In the genomic region with DNA sequence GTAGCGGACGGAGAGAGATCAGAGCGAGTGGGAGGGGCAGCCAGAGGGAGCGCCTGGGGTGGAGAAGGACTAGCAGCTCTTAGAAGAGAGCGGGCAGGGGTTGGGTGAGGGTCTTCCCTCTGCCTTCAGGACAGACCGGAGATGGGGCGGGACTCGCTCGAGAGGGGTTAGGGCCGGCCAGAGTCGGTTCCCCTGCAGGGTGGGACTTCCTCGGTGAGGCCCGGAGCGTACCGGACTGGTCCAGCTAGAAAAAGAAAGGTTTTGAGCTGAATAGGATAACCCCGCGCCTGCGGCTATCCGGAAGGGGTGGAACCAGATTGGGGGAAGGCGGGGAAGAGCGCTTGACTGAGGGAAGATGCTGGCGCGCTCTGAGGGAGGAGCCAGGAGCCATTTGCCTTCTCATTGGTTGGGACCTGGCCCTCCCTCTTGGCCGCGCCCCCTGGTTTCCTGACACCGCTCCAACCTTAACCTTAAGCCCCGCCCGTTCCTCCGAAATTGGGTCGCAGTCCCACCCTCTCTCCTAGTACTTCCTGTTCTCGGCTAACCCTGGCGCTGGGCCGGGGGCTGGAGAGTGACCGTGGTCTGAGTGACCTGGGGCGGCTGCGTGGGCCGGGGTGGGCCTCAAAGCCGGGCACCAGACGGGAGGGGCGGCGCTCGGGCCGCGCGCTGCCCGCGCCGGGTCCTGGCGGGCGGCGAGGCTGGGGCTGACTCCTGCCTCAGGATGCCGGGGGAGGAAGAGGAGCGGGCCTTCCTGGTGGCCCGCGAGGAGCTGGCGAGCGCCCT, we compare ENCODE assay signal across 1 cellular context.
TF ChIP-seq lines count a peak whose summit lies in the region.

TSS of gene RNF31 (plus strand) at position 521 of the 783 bp plus-strand sequence. CDS start at position 722, 201 bp downstream.

TF ChIP-seq in K562, 482 proteins besides CTCF, POLR2A, EP300 and RAD21 (continued from another document and continues in another):
- TF ChIP-seq, protein P1, sequence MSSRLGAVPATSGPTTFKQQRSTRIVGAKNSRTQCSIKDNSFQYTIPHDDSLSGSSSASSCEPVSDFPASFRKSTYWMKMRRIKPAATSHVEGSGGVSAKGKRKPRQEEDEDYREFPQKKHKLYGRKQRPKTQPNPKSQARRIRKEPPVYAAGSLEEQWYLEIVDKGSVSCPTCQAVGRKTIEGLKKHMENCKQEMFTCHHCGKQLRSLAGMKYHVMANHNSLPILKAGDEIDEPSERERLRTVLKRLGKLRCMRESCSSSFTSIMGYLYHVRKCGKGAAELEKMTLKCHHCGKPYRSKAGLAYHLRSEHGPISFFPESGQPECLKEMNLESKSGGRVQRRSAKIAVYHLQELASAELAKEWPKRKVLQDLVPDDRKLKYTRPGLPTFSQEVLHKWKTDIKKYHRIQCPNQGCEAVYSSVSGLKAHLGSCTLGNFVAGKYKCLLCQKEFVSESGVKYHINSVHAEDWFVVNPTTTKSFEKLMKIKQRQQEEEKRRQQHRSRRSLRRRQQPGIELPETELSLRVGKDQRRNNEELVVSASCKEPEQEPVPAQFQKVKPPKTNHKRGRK (tag; IDR thresholded peaks at IDR 0.05) = no peak
- TF ChIP-seq MIER1 (IDR thresholded peaks at IDR 0.05; ENCODE audit: low read depth) (no peak), VEZF1 (CRISPR knock-in tag; IDR thresholded peaks at IDR 0.05) (no peak), MYBL2 (IDR thresholded peaks at IDR 0.05; ENCODE audit: low read depth) (no peak), MYBL2 (CRISPR knock-in tag; IDR thresholded peaks at IDR 0.05; ENCODE audit: borderline replicate concordance) (no peak), SRSF7 (optimal IDR thresholded peaks at IDR 0.05; ENCODE audit: low read depth, low read length) (no peak), ZNF24 (IDR thresholded peaks at IDR 0.05) (no peak), TSC22D4 (tag; IDR thresholded peaks at IDR 0.05) (no peak), NUFIP1 (IDR thresholded peaks at IDR 0.05; ENCODE audit: partially characterized antibody) (no peak), EP400 (IDR thresholded peaks at IDR 0.05) (peak; percentile 54; the same call in 1 of the 2 replicates), RBM39 (optimal IDR thresholded peaks at IDR 0.05; ENCODE audit: low read depth, low read length) (no peak), NR2C2 (CRISPR knock-in tag; IDR thresholded peaks at IDR 0.05) (no peak), NR2C2 (tag; IDR thresholded peaks at IDR 0.05) (peak; percentile 92), ZNF445 (CRISPR knock-in tag; IDR thresholded peaks at IDR 0.05; ENCODE audit: low read depth) (no peak), ZBTB34 (CRISPR knock-in tag; IDR thresholded peaks at IDR 0.05) (no peak), FOXJ2 (tag; IDR thresholded peaks at IDR 0.05) (no peak), KLF16 (IDR thresholded peaks at IDR 0.05) (peak; percentile 59; the same call in 1 of the 2 replicates), PURB (CRISPR knock-in tag; IDR thresholded peaks at IDR 0.05; ENCODE audit: low read depth) (no peak), PHF8 (IDR thresholded peaks at IDR 0.05; ENCODE audit: borderline replicate concordance, low read length) (peak; percentile 60; the same call in 1 of the 2 replicates), CCAR2 (IDR thresholded peaks at IDR 0.05; ENCODE audit: low read depth, low read length) (no peak), NRF1 (conservative IDR thresholded peaks at IDR 0.05 in 1 of 2, IDR thresholded peaks at IDR 0.05 in 1 of 2) (peak; percentile 79 to 81), MECOM (CRISPR knock-in tag; IDR thresholded peaks at IDR 0.05) (no peak), MCM7 (IDR thresholded peaks at IDR 0.05) (no peak), XRCC3 (IDR thresholded peaks at IDR 0.05) (no peak), ZBTB33 (CRISPR knock-in tag; IDR thresholded peaks at IDR 0.05) (no peak), JUN (IDR thresholded peaks at IDR 0.05; ENCODE audit: borderline replicate concordance, low read depth, low read length) (no peak), JUN (CRISPR knock-in tag; IDR thresholded peaks at IDR 0.05; ENCODE audit: borderline replicate concordance) (no peak), NFIC (IDR thresholded peaks at IDR 0.05) (no peak), HDAC1 (IDR thresholded peaks at IDR 0.05) (0 out of 4 replicates have a peak, but pooled peaks of 1 of the 2 experiments have one; percentile 6), FIP1L1 (IDR thresholded peaks at IDR 0.05; ENCODE audit: low read depth, low read length, poor library complexity, severe bottlenecking) (peak; percentile 48), ZNF583 (CRISPR knock-in tag; IDR thresholded peaks at IDR 0.05) (no peak), ZNF639 (CRISPR knock-in tag; conservative IDR thresholded peaks at IDR 0.05 in 1 of 2, IDR thresholded peaks at IDR 0.05 in 1 of 2) (no peak), ZFP30 (CRISPR knock-in tag; IDR thresholded peaks at IDR 0.05; ENCODE audit: borderline replicate concordance) (no peak), ZBTB12 (CRISPR knock-in tag; IDR thresholded peaks at IDR 0.05) (no peak), FOXK2 (conservative IDR thresholded peaks at IDR 0.05 in 1 of 2, IDR thresholded peaks at IDR 0.05 in 1 of 2; ENCODE audit: low read depth in 2 of 2) (no peak), KAT7 (CRISPR knock-in tag; IDR thresholded peaks at IDR 0.05; ENCODE audit: borderline replicate concordance) (no peak), ZFX (CRISPR knock-in tag; IDR thresholded peaks at IDR 0.05) (no peak), E2F3 (CRISPR knock-in tag; IDR thresholded peaks at IDR 0.05) (no peak), JUNB (CRISPR knock-in tag; conservative IDR thresholded peaks at IDR 0.05) (no peak), BRF1 (IDR thresholded peaks at IDR 0.05; ENCODE audit: borderline replicate concordance, extremely low read depth, insufficient read length) (no peak), ZNF778 (CRISPR knock-in tag; IDR thresholded peaks at IDR 0.05) (no peak), IFI16 (CRISPR knock-in tag; IDR thresholded peaks at IDR 0.05) (no peak), ZNF282 (CRISPR knock-in tag; IDR thresholded peaks at IDR 0.05) (no peak)
- TF ChIP-seq, protein P2, sequence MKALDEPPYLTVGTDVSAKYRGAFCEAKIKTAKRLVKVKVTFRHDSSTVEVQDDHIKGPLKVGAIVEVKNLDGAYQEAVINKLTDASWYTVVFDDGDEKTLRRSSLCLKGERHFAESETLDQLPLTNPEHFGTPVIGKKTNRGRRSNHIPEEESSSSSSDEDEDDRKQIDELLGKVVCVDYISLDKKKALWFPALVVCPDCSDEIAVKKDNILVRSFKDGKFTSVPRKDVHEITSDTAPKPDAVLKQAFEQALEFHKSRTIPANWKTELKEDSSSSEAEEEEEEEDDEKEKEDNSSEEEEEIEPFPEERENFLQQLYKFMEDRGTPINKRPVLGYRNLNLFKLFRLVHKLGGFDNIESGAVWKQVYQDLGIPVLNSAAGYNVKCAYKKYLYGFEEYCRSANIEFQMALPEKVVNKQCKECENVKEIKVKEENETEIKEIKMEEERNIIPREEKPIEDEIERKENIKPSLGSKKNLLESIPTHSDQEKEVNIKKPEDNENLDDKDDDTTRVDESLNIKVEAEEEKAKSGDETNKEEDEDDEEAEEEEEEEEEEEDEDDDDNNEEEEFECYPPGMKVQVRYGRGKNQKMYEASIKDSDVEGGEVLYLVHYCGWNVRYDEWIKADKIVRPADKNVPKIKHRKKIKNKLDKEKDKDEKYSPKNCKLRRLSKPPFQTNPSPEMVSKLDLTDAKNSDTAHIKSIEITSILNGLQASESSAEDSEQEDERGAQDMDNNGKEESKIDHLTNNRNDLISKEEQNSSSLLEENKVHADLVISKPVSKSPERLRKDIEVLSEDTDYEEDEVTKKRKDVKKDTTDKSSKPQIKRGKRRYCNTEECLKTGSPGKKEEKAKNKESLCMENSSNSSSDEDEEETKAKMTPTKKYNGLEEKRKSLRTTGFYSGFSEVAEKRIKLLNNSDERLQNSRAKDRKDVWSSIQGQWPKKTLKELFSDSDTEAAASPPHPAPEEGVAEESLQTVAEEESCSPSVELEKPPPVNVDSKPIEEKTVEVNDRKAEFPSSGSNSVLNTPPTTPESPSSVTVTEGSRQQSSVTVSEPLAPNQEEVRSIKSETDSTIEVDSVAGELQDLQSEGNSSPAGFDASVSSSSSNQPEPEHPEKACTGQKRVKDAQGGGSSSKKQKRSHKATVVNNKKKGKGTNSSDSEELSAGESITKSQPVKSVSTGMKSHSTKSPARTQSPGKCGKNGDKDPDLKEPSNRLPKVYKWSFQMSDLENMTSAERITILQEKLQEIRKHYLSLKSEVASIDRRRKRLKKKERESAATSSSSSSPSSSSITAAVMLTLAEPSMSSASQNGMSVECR (CRISPR knock-in tag; IDR thresholded peaks at IDR 0.05) = 0 out of 2 replicates have a peak, but pooled peaks have one; percentile 19
- TF ChIP-seq, protein P3, sequence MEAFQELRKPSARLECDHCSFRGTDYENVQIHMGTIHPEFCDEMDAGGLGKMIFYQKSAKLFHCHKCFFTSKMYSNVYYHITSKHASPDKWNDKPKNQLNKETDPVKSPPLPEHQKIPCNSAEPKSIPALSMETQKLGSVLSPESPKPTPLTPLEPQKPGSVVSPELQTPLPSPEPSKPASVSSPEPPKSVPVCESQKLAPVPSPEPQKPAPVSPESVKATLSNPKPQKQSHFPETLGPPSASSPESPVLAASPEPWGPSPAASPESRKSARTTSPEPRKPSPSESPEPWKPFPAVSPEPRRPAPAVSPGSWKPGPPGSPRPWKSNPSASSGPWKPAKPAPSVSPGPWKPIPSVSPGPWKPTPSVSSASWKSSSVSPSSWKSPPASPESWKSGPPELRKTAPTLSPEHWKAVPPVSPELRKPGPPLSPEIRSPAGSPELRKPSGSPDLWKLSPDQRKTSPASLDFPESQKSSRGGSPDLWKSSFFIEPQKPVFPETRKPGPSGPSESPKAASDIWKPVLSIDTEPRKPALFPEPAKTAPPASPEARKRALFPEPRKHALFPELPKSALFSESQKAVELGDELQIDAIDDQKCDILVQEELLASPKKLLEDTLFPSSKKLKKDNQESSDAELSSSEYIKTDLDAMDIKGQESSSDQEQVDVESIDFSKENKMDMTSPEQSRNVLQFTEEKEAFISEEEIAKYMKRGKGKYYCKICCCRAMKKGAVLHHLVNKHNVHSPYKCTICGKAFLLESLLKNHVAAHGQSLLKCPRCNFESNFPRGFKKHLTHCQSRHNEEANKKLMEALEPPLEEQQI (IDR thresholded peaks at IDR 0.05) = no peak
- TF ChIP-seq, protein P4, sequence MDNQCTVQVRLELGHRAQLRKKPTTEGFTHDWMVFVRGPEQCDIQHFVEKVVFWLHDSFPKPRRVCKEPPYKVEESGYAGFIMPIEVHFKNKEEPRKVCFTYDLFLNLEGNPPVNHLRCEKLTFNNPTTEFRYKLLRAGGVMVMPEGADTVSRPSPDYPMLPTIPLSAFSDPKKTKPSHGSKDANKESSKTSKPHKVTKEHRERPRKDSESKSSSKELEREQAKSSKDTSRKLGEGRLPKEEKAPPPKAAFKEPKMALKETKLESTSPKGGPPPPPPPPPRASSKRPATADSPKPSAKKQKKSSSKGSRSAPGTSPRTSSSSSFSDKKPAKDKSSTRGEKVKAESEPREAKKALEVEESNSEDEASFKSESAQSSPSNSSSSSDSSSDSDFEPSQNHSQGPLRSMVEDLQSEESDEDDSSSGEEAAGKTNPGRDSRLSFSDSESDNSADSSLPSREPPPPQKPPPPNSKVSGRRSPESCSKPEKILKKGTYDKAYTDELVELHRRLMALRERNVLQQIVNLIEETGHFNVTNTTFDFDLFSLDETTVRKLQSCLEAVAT (IDR thresholded peaks at IDR 0.05) = 0 out of 4 replicates have a peak, but pooled peaks of 1 of the 2 experiments have one; percentile 0
